Comparison of ENCODE assay signal across 18 cellular contexts in genomic region chr1:228264100-228264816, GRCh38.
"Had no signal": no experiment of that assay in that cellular context is flagged by ENCODE, and none has a peak within 500 bp of the region (broad histone marks: within the 10 kb centered on the region; RNA-seq: fewer than 3 reads in every experiment).

No MANE protein-coding gene starts in this region.

- H3K27me3 Mint-ChIP-seq: type B pancreatic cell had no signal

- ATAC-seq: left lung had no signal

- H3K27ac ChIP-seq: esophagus squamous epithelium, heart right ventricle, left lung, lower lobe of right lung, neutrophil, ovary, suprapubic skin, thyroid gland had no signal

- H3K27me3 ChIP-seq: esophagus squamous epithelium, heart right ventricle, left lung, neutrophil, ovary, suprapubic skin, thyroid gland had no signal

- H3K27ac Mint-ChIP-seq: nephron progenitor cell, type B pancreatic cell had no signal

- H3K9me3 ChIP-seq: lower lobe of right lung, neutrophil, ovary, thyroid gland had no signal

- H3K9me3 Mint-ChIP-seq: type B pancreatic cell had no signal

- H3K36me3 ChIP-seq: neutrophil, ovary, thyroid gland had no signal

- H3K4me2 ChIP-seq: smooth muscle cell had no signal

- H3K4me3 ChIP-seq: esophagus squamous epithelium, heart right ventricle, left lung, lower lobe of right lung, ovary, smooth muscle cell, suprapubic skin, thyroid gland had no signal

- H3K4me1 ChIP-seq: esophagus squamous epithelium, left lung, lower lobe of right lung, suprapubic skin, thyroid gland had no signal

- H3K4me3 Mint-ChIP-seq: nephron progenitor cell, type B pancreatic cell had no signal

- DNase-seq: cerebellar nuclear complex; esophagus squamous epithelium; heart right ventricle; hypothalamus; left lung; lower lobe of right lung; mesenchymal stem cell; midbrain; nephron progenitor cell; ovary; right cardiac atrium; stimulated activated CD4-positive, alpha-beta T cell treated with anti-CD3 and anti-CD28 coated beads, Interleukin-2, amount 100 ng/mL, for 48 hours; stimulated activated naive CD4-positive, alpha-beta T cell treated with Interleukin-2 at 50 U/mL for 16 hours; thyroid gland had no signal
